ENCODE assay signal across 17 cellular contexts in genomic region chr17:34988644-34989043, GRCh38. TPM values are rescaled to one million over a fixed set of nuclear protein-coding genes. Genes with fewer than 3 reads are reported as not detected.
DNase-seq lines count a peak whose midpoint lies in the region; ATAC-seq and TF ChIP-seq lines count a peak whose summit lies in the region.
"Had no signal": no experiment of that assay in that cellular context is flagged by ENCODE, and none has a peak within 500 bp of the region (broad histone marks: within the 10 kb centered on the region; RNA-seq: fewer than 3 reads in every experiment).

No MANE protein-coding gene starts in this region.

- peaks cover 20% of the 10 kb centered on the region for H3K79me2 ChIP-seq in Karpas-422 (ENCODE audit: low read length)

- TF ChIP-seq EP300 in gastroesophageal sphincter (IDR thresholded peaks at IDR 0.05) = no peak

- H3K36me3 ChIP-seq in Karpas-422 (ENCODE audit: insufficient read depth, low read length) (peaks cover 13% of the 10 kb centered on the region; the same call in 1 of the 2 replicates), gastroesophageal sphincter (peaks cover 0 to 95% of the 10 kb centered on the region in 2 donors)

- intact Hi-C loops in dendritic cell treated with granulocyte-macrophage colony-stimulating factor and Interleukin-4, amounts not matched to agents 40 ng/mL and 50 ng/mL, for 4 days (cut with micrococcal nuclease) = loop anchor here (10.0 kb wide), 1 partner anchor 564 kb away; no protein-coding TSS in a partner anchor

- no peak for TF ChIP-seq CTCF in gastroesophageal sphincter (IDR thresholded peaks at IDR 0.05)

- no peak overlapping the region for H3K4me3 Mint-ChIP-seq in T-helper 2 cell treated with Interferon-gamma antibody and Interleukin-4, amounts not matched to agents 5 μg/mL and 100 μg/mL, for 36 hours
- H3K4me3 Mint-ChIP-seq in dendritic cell treated with granulocyte-macrophage colony-stimulating factor and Interleukin-4, amounts not matched to agents 40 ng/mL and 50 ng/mL, for 4 days = no peak overlapping the region

- H3K27me3 Mint-ChIP-seq in T-helper 2 cell treated with Interferon-gamma antibody and Interleukin-4, amounts not matched to agents 5 μg/mL and 100 μg/mL, for 36 hours (ENCODE audit: low read depth) = no peaks in the 10 kb centered on the region
- H3K27me3 Mint-ChIP-seq in dendritic cell treated with granulocyte-macrophage colony-stimulating factor and Interleukin-4, amounts not matched to agents 40 ng/mL and 50 ng/mL, for 4 days = no peaks in the 10 kb centered on the region

- TF ChIP-seq POLR2A in gastroesophageal sphincter (IDR thresholded peaks at IDR 0.05) = no peak

- no peak overlapping the region for H3K27ac ChIP-seq in Karpas-422 (ENCODE audit: low read length)
- H3K27ac ChIP-seq in gastroesophageal sphincter = no peak overlapping the region

- no peak overlapping the region for H3K4me3 ChIP-seq in Karpas-422 (ENCODE audit: low read length)
- H3K4me3 ChIP-seq in gastroesophageal sphincter = no peak overlapping the region

- H3K27me3 ChIP-seq in Karpas-422 (ENCODE audit: low read length) = no peaks in the 10 kb centered on the region
- no peaks in the 10 kb centered on the region for H3K27me3 ChIP-seq in gastroesophageal sphincter

- 83 to 86% methylated on average over 2 of the region's 2 CpGs for WGBS in gastroesophageal sphincter (ENCODE audit: low coverage in 1 of 2), 2 donors

- H3K9me3 Mint-ChIP-seq in T-helper 2 cell treated with Interferon-gamma antibody and Interleukin-4, amounts not matched to agents 5 μg/mL and 100 μg/mL, for 36 hours = no peaks in the 10 kb centered on the region
- H3K9me3 Mint-ChIP-seq in dendritic cell treated with granulocyte-macrophage colony-stimulating factor and Interleukin-4, amounts not matched to agents 40 ng/mL and 50 ng/mL, for 4 days = no peaks in the 10 kb centered on the region

- H3K4me1 Mint-ChIP-seq in T-helper 2 cell treated with Interferon-gamma antibody and Interleukin-4, amounts not matched to agents 5 μg/mL and 100 μg/mL, for 36 hours (ENCODE audit: low read depth) = peaks cover 22% of the 10 kb centered on the region
- H3K4me1 Mint-ChIP-seq in dendritic cell treated with granulocyte-macrophage colony-stimulating factor and Interleukin-4, amounts not matched to agents 40 ng/mL and 50 ng/mL, for 4 days (ENCODE audit: low read depth) = peaks cover 48% of the 10 kb centered on the region

- ATAC-seq in gastroesophageal sphincter = no peak
- ATAC-seq: PC-3 had no signal

- DNase-seq in T-helper 2 cell treated with Interferon-gamma antibody and Interleukin-4, amounts not matched to agents 5 μg/mL and 100 μg/mL, for 36 hours (ENCODE audit: low spot score) = no peak
- DNase-seq in T-helper 2 cell = no peak
- peak; percentile 83 for DNase-seq in OCI-M1 (lab: John Stamatoyannopoulos, UW)
- no peak for DNase-seq in SIG-M5 (lab: John Stamatoyannopoulos, UW)
- no peak for DNase-seq in kidney glomerular epithelial cell (lab: John Stamatoyannopoulos, UW)
- no peak for DNase-seq in Karpas-422
- DNase-seq: 8988T, C1 segment of cervical spinal cord, EL, Kasumi-1, NCI-H1092 treated with DMSO at 0.1 percent for 48 hours, NCI-H1694, NCI-H345, NCI-H526 treated with DMSO at 0.1 percent for 48 hours, PC-3 had no signal

- peaks cover 65% of the 10 kb centered on the region for H3K36me3 Mint-ChIP-seq in T-helper 2 cell treated with Interferon-gamma antibody and Interleukin-4, amounts not matched to agents 5 μg/mL and 100 μg/mL, for 36 hours (ENCODE audit: low read depth)
- peaks cover 77% of the 10 kb centered on the region for H3K36me3 Mint-ChIP-seq in dendritic cell treated with granulocyte-macrophage colony-stimulating factor and Interleukin-4, amounts not matched to agents 40 ng/mL and 50 ng/mL, for 4 days (ENCODE audit: low read depth)

- peak overlapping the region; percentile 10 for H3K27ac Mint-ChIP-seq in T-helper 2 cell treated with Interferon-gamma antibody and Interleukin-4, amounts not matched to agents 5 μg/mL and 100 μg/mL, for 36 hours
- peak overlapping the region; percentile 15 for H3K27ac Mint-ChIP-seq in dendritic cell treated with granulocyte-macrophage colony-stimulating factor and Interleukin-4, amounts not matched to agents 40 ng/mL and 50 ng/mL, for 4 days

- H3K4me1 ChIP-seq in Karpas-422 (ENCODE audit: low read length) (no peaks in the 10 kb centered on the region), gastroesophageal sphincter (peaks cover 0 to 25% (median 0%) of the 10 kb centered on the region in 3 donors)

- H3K4me2 ChIP-seq in Karpas-422 (ENCODE audit: low read depth, low read length, poor library complexity, severe bottlenecking) = no peak overlapping the region

- no peaks in the 10 kb centered on the region for H3K9me2 ChIP-seq in Karpas-422 (replicated peaks; ENCODE audit: insufficient read depth, low read length)

- no peak overlapping the region for H2AFZ ChIP-seq in Karpas-422 (ENCODE audit: low read length)

- no peak overlapping the region for H3K9ac ChIP-seq in Karpas-422 (ENCODE audit: low read length)

- H4K20me1 ChIP-seq in Karpas-422 (ENCODE audit: insufficient read depth, low read depth, low read length) = no peaks in the 10 kb centered on the region

- no peaks in the 10 kb centered on the region for H3K9me3 ChIP-seq in Karpas-422 (ENCODE audit: low read length)
- H3K9me3 ChIP-seq in gastroesophageal sphincter = no peaks in the 10 kb centered on the region

RNA-seq across cellular contexts. Expression of gene LIG3, which starts 8.3 kb away (rescaled TPM):
- total RNA-seq in Karpas-422 (2014; rRNA removed; shearing (Covaris generic); ENCODE audit: low replicate concordance) = 28.2 and 31.7 TPM in 2 replicates
- 10 to 100 TPM; 25.0 to 36.3 (median 29.9) TPM for total RNA-seq in gastroesophageal sphincter

RNA-seq across cellular contexts. Expression of gene ZNF830, which starts 27.3 kb away (rescaled TPM):
- 10.2 and 32.4 TPM in 2 replicates for total RNA-seq in Karpas-422 (2014; rRNA removed; shearing (Covaris generic); ENCODE audit: low replicate concordance)
- total RNA-seq in gastroesophageal sphincter = 10 to 100 TPM; 12.7 to 15.0 (median 13.5) TPM

RNA-seq across cellular contexts. Expression of gene CCT6B, which starts 27.4 kb away (rescaled TPM):
- 5.4 and 7.0 TPM in 2 replicates for total RNA-seq in Karpas-422 (2014; rRNA removed; shearing (Covaris generic); ENCODE audit: low replicate concordance)
- 1 to 10 TPM; 2.5 to 4.0 (median 2.8) TPM for total RNA-seq in gastroesophageal sphincter
